1 cellular context compared by ENCODE assay signal in genomic region chr5:32174011-32174866, GRCh38.
TF ChIP-seq lines count a peak whose summit lies in the region.

Gene GOLPH3, minus strand, starts transcription at chr5:32174319. Its CDS starts 285 bp downstream, at chr5:32174034.

TF ChIP-seq in K562, 482 proteins besides CTCF, POLR2A, EP300 and RAD21 (continued from another document and continues in another):
- TF ChIP-seq FOXM1 (IDR thresholded peaks at IDR 0.05; ENCODE audit: low read depth) (no peak), FOXM1 (CRISPR knock-in tag; IDR thresholded peaks at IDR 0.05; ENCODE audit: low read depth) (peak; percentile 67; the same call in 1 of the 2 replicates), KLF13 (tag; IDR thresholded peaks at IDR 0.05; ENCODE audit: borderline replicate concordance, low read depth) (no peak; the same call in 1 of the 2 replicates), ELF4 (CRISPR knock-in tag; IDR thresholded peaks at IDR 0.05) (peak; percentile 60), IRF2 (CRISPR knock-in tag; IDR thresholded peaks at IDR 0.05) (no peak), ARID3B (CRISPR knock-in tag; IDR thresholded peaks at IDR 0.05; ENCODE audit: borderline replicate concordance) (no peak), CBX5 (IDR thresholded peaks at IDR 0.05; ENCODE audit: borderline replicate concordance, low read depth) (peak; percentile 65; the same call in 1 of the 2 replicates), ZNF436 (CRISPR knock-in tag; IDR thresholded peaks at IDR 0.05) (no peak), ZBTB12 (CRISPR knock-in tag; IDR thresholded peaks at IDR 0.05) (peak; percentile 90), GABPA (tag; conservative IDR thresholded peaks at IDR 0.05; ENCODE audit: low read depth) (peak; percentile 94), TCF7L2 (IDR thresholded peaks at IDR 0.05; ENCODE audit: low read depth, low read length) (no peak), UBTF (IDR thresholded peaks at IDR 0.05; ENCODE audit: borderline replicate concordance in 1 of 2, low read depth in 2 of 2, low read length in 2 of 2) (peak; percentile 91 to 95), NEUROD1 (IDR thresholded peaks at IDR 0.05; ENCODE audit: borderline replicate concordance, low read depth, low read length, partially characterized antibody) (peak; percentile 78), SIN3A (IDR thresholded peaks at IDR 0.05; ENCODE audit: borderline replicate concordance in 2 of 2, control insufficient read depth in 1 of 2, low read depth in 2 of 2, low read length in 2 of 2) (peak in 1 of 2 experiments; percentile 71; a peak in 2 of 4 replicates), ZNF318 (IDR thresholded peaks at IDR 0.05; ENCODE audit: borderline replicate concordance in 1 of 2, low read depth in 1 of 2) (no peak), STAG1 (CRISPR knock-in tag; IDR thresholded peaks at IDR 0.05; ENCODE audit: borderline replicate concordance) (0 out of 2 replicates have a peak, but pooled peaks have one; percentile 6), RBM25 (IDR thresholded peaks at IDR 0.05; ENCODE audit: low read depth, low read length, severe bottlenecking) (peak; percentile 14), PML (IDR thresholded peaks at IDR 0.05; ENCODE audit: low read length) (peak; percentile 91), MBD2 (IDR thresholded peaks at IDR 0.05; ENCODE audit: borderline replicate concordance, low read depth) (peak; percentile 72; the same call in 1 of the 2 replicates), MEIS2 (IDR thresholded peaks at IDR 0.05; ENCODE audit: partially characterized antibody) (no peak), FOXK2 (conservative IDR thresholded peaks at IDR 0.05 in 1 of 2, IDR thresholded peaks at IDR 0.05 in 1 of 2; ENCODE audit: low read depth in 2 of 2) (peak in 1 of 2 experiments; percentile 47; a peak in 1 of 4 replicates), CTBP1 (IDR thresholded peaks at IDR 0.05; ENCODE audit: borderline replicate concordance) (peak; percentile 76; the same call in 1 of the 2 replicates), ZNF146 (CRISPR knock-in tag; IDR thresholded peaks at IDR 0.05; ENCODE audit: unreplicated experiment) (no peak), CHCHD3 (CRISPR knock-in tag; IDR thresholded peaks at IDR 0.05) (peak; percentile 20; the same call in 1 of the 2 replicates), ZNF217 (CRISPR knock-in tag; IDR thresholded peaks at IDR 0.05) (peak; percentile 13; the same call in 1 of the 2 replicates), CXXC5 (CRISPR knock-in tag; IDR thresholded peaks at IDR 0.05) (peak; percentile 79), RBM34 (IDR thresholded peaks at IDR 0.05; ENCODE audit: borderline replicate concordance, insufficient read depth, low read length) (0 out of 2 replicates have a peak, but pooled peaks have one; percentile 72), MXI1 (IDR thresholded peaks at IDR 0.05; ENCODE audit: low read depth, low read length) (0 out of 2 replicates have a peak, but pooled peaks have one; percentile 12), PURB (CRISPR knock-in tag; IDR thresholded peaks at IDR 0.05; ENCODE audit: low read depth) (peak; percentile 82; the same call in 1 of the 2 replicates), ZNF586 (CRISPR knock-in tag; conservative IDR thresholded peaks at IDR 0.05) (no peak), SAFB (IDR thresholded peaks at IDR 0.05; ENCODE audit: borderline replicate concordance, low read depth, low read length) (0 out of 2 replicates have a peak, but pooled peaks have one; percentile 26), JUN (IDR thresholded peaks at IDR 0.05; ENCODE audit: borderline replicate concordance, low read depth, low read length) (peak; percentile 88), JUN (CRISPR knock-in tag; IDR thresholded peaks at IDR 0.05; ENCODE audit: borderline replicate concordance) (no peak; the same call in 1 of the 2 replicates), NFIC (IDR thresholded peaks at IDR 0.05) (peak; percentile 60; the same call in 1 of the 2 replicates), TBL1XR1 (IDR thresholded peaks at IDR 0.05; ENCODE audit: low read length in 2 of 2) (0 out of 4 replicates have a peak, but pooled peaks of 1 of the 2 experiments have one; percentile 9), RBM22 (IDR thresholded peaks at IDR 0.05; ENCODE audit: low read depth, low read length, poor library complexity, severe bottlenecking) (peak; percentile 98), ZNF24 (IDR thresholded peaks at IDR 0.05) (no peak), TSHZ1 (CRISPR knock-in tag; IDR thresholded peaks at IDR 0.05) (0 out of 2 replicates have a peak, but pooled peaks have one; percentile 32), ZNF239 (CRISPR knock-in tag; IDR thresholded peaks at IDR 0.05) (no peak), ID3 (CRISPR knock-in tag; IDR thresholded peaks at IDR 0.05) (no peak), ID3 (tag; IDR thresholded peaks at IDR 0.05) (peak; percentile 46; the same call in 1 of the 2 replicates), HDAC1 (IDR thresholded peaks at IDR 0.05) (peak in 1 of 2 experiments; percentile 76; a peak in 2 of 4 replicates), KDM2B (CRISPR knock-in tag; IDR thresholded peaks at IDR 0.05) (peak; percentile 27; the same call in 1 of the 2 replicates), KDM5B (IDR thresholded peaks at IDR 0.05; ENCODE audit: insufficient replicate concordance, low read depth, low read length) (peak; percentile 94)
